In the genomic region with DNA sequence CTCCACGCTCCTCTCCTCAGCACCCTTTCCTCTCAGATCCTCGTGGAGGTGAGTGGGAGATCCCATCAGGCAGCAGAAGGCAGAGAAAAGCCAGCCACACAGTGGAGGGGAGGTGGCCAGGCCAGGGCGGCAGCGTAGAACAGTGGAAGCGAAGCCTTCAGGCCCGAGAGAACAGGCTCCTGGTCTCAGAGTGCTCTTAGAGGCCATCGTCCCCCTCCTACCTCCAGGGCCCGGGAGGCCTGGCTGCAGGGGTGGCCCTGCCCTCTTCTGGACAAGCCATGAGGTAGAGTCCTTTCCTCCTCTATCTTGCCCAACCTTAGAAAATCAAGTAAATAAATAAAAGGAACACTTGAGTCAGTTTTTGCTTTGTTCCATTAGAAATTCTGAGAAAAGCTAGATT, we compare ENCODE assay signal across 22 cellular contexts.
DNase-seq lines count a peak whose midpoint lies in the region; ATAC-seq and TF ChIP-seq lines count a peak whose summit lies in the region.
"Had no signal": no experiment of that assay in that cellular context is flagged by ENCODE, and none has a peak within 500 bp of the region (broad histone marks: within the 10 kb centered on the region; RNA-seq: fewer than 3 reads in every experiment).

No MANE protein-coding gene starts in this region.

- no peaks in the 10 kb centered on the region for H4K20me1 ChIP-seq in neural progenitor cell (ENCODE audit: low read depth)

- no peak overlapping the region for H3K9ac ChIP-seq in neural progenitor cell

- peaks cover 3% of the 10 kb centered on the region for H3K27me3 Mint-ChIP-seq in neural progenitor cell (ENCODE audit: insufficient read depth, low read depth)

- H3K9me3 Mint-ChIP-seq in neural progenitor cell: no peaks in the 10 kb centered on the region
- H3K9me3 Mint-ChIP-seq: activated T-helper 17 cell treated with anti-CD3 and anti-CD28 coated beads, Interleukin-2, amount 50 U/mL, for 72 hours; central memory CD8-positive, alpha-beta T cell; neural crest cell had no signal

- no peak overlapping the region for H3K4me3 ChIP-seq in heart left ventricle
- H3K4me3 ChIP-seq in neural progenitor cell: no peak overlapping the region
- H3K4me3 ChIP-seq: adrenal gland, SJSA1 had no signal

- no peaks in the 10 kb centered on the region for H3K27me3 ChIP-seq in heart left ventricle
- no peaks in the 10 kb centered on the region for H3K27me3 ChIP-seq in neural progenitor cell
- H3K27me3 ChIP-seq: adrenal gland, SJSA1 had no signal

- peaks cover 0 to 20% (median 0%) of the 10 kb centered on the region in 12 donors for H3K4me1 ChIP-seq in heart left ventricle
- H3K4me1 ChIP-seq in neural progenitor cell: no peaks in the 10 kb centered on the region
- H3K4me1 ChIP-seq: adrenal gland had no signal

- no peak for TF ChIP-seq POLR2A in heart left ventricle (IDR thresholded peaks at IDR 0.05)

- peaks cover 21% of the 10 kb centered on the region for H3K4me1 Mint-ChIP-seq in neural progenitor cell
- H3K4me1 Mint-ChIP-seq: activated T-helper 17 cell treated with anti-CD3 and anti-CD28 coated beads, Interleukin-2, amount 50 U/mL, for 72 hours; central memory CD8-positive, alpha-beta T cell had no signal

- no peaks in the 10 kb centered on the region for H3K79me2 ChIP-seq in neural progenitor cell (ENCODE audit: low read depth)

- H2AFZ ChIP-seq in neural progenitor cell (replicated peaks): peak overlapping the region; percentile 63

- H3K9me3 ChIP-seq in heart left ventricle (no peaks in the 10 kb centered on the region), neural progenitor cell (ENCODE audit: low read depth) (no peaks in the 10 kb centered on the region)
- H3K9me3 ChIP-seq: adrenal gland, SJSA1 had no signal

- no peaks in the 10 kb centered on the region for H3K36me3 Mint-ChIP-seq in neural progenitor cell

- WGBS in heart left ventricle, 4 donors: 40 to 63% (median 51%) methylated on average over 8 of the region's 8 CpGs

- DNase-seq in ELF-1 (ENCODE audit: low read depth, low spot score) (peak; percentile 59), RPMI8226 (peak; percentile 17), heart left ventricle (peak in 1 of 5 donors; percentile 32), neural progenitor cell (ENCODE audit: low spot score) (peak; percentile 50), NCI-H146 treated with DMSO at 0.1 percent for 48 hours (lab: John Stamatoyannopoulos, UW; ENCODE audit: unreplicated experiment) (no peak), GM03348 (ENCODE audit: low spot score) (no peak)
- DNase-seq in activated CD4-positive, alpha-beta T cell treated with anti-CD3 and anti-CD28 coated beads for 4 hours: no peak
- DNase-seq: adrenal gland, DMS 273 treated with DMSO at 0.1 percent for 48 hours, GDM1, GOT3, kidney, midbrain, NCI-H1436, NCI-H2171 treated with DMSO at 0.1 percent for 48 hours, T-helper 9 cell had no signal

- TF ChIP-seq CTCF in heart left ventricle (IDR thresholded peaks at IDR 0.05): peak in 6 of 12 donors; percentile 6 to 43 (median 28)
- peak; percentile 39 for TF ChIP-seq CTCF in neural progenitor cell (IDR thresholded peaks at IDR 0.05)

- no peaks in the 10 kb centered on the region for H3F3A ChIP-seq in neural progenitor cell (ENCODE audit: low read depth)

- H3K27ac ChIP-seq in heart left ventricle: no peak overlapping the region
- H3K27ac ChIP-seq in neural progenitor cell: no peak overlapping the region
- H3K27ac ChIP-seq: adrenal gland, SJSA1 had no signal

- no peak overlapping the region for H3K4me3 Mint-ChIP-seq in neural progenitor cell
- H3K4me3 Mint-ChIP-seq: activated T-helper 17 cell treated with anti-CD3 and anti-CD28 coated beads, Interleukin-2, amount 50 U/mL, for 72 hours; central memory CD8-positive, alpha-beta T cell; neural crest cell had no signal

- H3K27ac Mint-ChIP-seq in neural progenitor cell: no peak overlapping the region
- H3K27ac Mint-ChIP-seq: activated T-helper 17 cell treated with anti-CD3 and anti-CD28 coated beads, Interleukin-2, amount 50 U/mL, for 72 hours had no signal

- no peak overlapping the region for H3K4me2 ChIP-seq in neural progenitor cell

- intact Hi-C loops in heart left ventricle (cut with DNase I): no loop called here

- H3K36me3 ChIP-seq in heart left ventricle (no peaks in the 10 kb centered on the region), neural progenitor cell (no peaks in the 10 kb centered on the region)
- H3K36me3 ChIP-seq: adrenal gland, SJSA1 had no signal

- ATAC-seq in heart left ventricle (peak in 3 of 4 donors; percentile 75 to 82 (median 78)), GM21723 (IDR thresholded peaks at IDR 0.05; ENCODE audit: unreplicated experiment) (no peak)
- ATAC-seq: activated CD4-positive, CD25-positive, alpha-beta regulatory T cell treated with anti-CD3 and anti-CD28 coated beads, Interleukin-2, amount 50 U/mL, for 24 hours; activated T-helper 17 cell treated with anti-CD3 and anti-CD28 coated beads, Interleukin-2, amount 50 U/mL, for 72 hours had no signal

Comparison
In these comparisons a context has a peak if more than half of its experiments do, and no peak if none do; other contexts are left out.
1. DNase-seq: peak in ELF-1 (single experiment), RPMI8226 (single experiment) and neural progenitor cell (single experiment); none in NCI-H146 treated with DMSO at 0.1 percent for 48 hours (single experiment), activated CD4-positive, alpha-beta T cell treated with anti-CD3 and anti-CD28 coated beads for 4 hours (0 of 2) and GM03348 (single experiment).